In the genomic region with DNA sequence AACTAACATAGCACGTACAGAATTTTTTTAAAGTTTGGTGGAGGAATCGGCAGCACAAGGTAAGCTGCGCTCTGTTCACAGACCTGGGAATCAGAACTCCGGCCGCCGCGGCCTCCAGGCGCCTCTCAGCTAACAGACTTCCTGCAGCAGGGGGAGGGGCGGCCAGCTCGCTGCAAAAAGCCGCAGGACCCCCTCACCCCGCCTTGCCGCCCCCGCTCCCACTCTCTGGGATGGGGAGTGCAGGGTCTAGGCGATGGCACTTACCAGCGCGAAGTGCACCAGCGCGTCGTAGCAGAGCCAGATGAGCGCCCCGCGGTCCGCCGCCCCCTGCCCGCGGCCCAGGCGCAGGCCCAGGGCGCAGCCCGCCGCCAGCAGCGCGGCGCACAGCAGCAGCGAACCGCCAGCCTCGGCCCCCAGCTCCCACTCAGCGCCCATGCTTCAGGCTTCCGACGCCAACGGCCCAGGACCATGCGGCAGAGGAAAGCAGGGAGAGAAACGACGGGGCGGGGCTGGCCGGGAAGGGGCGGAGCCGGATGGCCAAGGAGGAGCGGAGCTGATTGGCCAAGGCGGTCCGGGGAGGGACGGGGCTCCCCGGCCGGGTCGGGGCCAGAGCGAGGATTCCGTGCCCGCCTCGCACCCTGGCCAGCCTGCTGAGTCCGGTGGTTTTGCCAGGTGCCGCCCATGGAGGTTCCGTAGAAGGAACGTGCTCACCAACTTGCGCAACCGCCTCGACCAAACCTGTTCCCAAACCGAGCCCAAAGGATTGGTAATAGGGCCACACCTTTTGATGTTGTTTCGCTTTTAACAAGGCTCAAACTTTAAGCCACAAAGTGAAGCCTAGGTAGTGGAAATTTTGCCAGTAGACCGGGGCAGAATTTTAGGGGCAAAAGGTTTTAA, we compare ENCODE assay signal across 8 cellular contexts. TPM values are rescaled to one million over a fixed set of nuclear protein-coding genes. Genes with fewer than 3 reads are reported as not detected.
DNase-seq lines count a peak whose midpoint lies in the region; ATAC-seq and TF ChIP-seq lines count a peak whose summit lies in the region.

A gene (minus strand): TSS at position 497 of the 897 bp plus-strand sequence. CDS start 62 bp downstream, at position 435.

- no peaks in the 10 kb centered on the region for H3K9me3 Mint-ChIP-seq in CD4-positive, CD25-positive, alpha-beta regulatory T cell
- no peaks in the 10 kb centered on the region for H3K9me3 Mint-ChIP-seq in activated CD8-positive, alpha-beta T cell treated with anti-CD3 and anti-CD28 coated beads for 36 hours

- no peak for TF ChIP-seq CTCF in activated CD8-positive, alpha-beta T cell treated with anti-CD3 and anti-CD28 coated beads for 36 hours (IDR thresholded peaks at IDR 0.05)
- no peak for TF ChIP-seq CTCF in lower lobe of right lung (IDR thresholded peaks at IDR 0.05)

- H3K27me3 ChIP-seq in CD4-positive, CD25-positive, alpha-beta regulatory T cell (ENCODE audit: control insufficient read depth, insufficient read depth, low read length): no peaks in the 10 kb centered on the region
- no peaks in the 10 kb centered on the region for H3K27me3 ChIP-seq in ectodermal cell (ENCODE audit: control insufficient read depth, insufficient read depth, low read length, poor library complexity, severe bottlenecking)
- H3K27me3 ChIP-seq in lower lobe of right lung (ENCODE audit: low read depth): no peaks in the 10 kb centered on the region

- ATAC-seq in CD4-positive, CD25-positive, alpha-beta regulatory T cell (ENCODE audit: low read depth in 2 of 2): peak; percentile 90 to 94
- ATAC-seq in GM19372 (IDR thresholded peaks at IDR 0.05; ENCODE audit: low read depth, unreplicated experiment) (peak; percentile 97), HG03521 (IDR thresholded peaks at IDR 0.05; ENCODE audit: unreplicated experiment) (peak; percentile 96), lower lobe of right lung (peak; percentile 97 to 98)
- peak; percentile 97 for ATAC-seq in activated CD8-positive, alpha-beta T cell treated with anti-CD3 and anti-CD28 coated beads for 36 hours

- peak within 1 kb of the TSS; percentile 71 to 90 (median 90) for H3K27ac Mint-ChIP-seq in CD4-positive, CD25-positive, alpha-beta regulatory T cell
- H3K27ac Mint-ChIP-seq in activated CD8-positive, alpha-beta T cell treated with anti-CD3 and anti-CD28 coated beads for 36 hours: peak within 1 kb of the TSS; percentile 65

- H3K36me3 ChIP-seq in CD4-positive, CD25-positive, alpha-beta regulatory T cell (ENCODE audit: control insufficient read depth, insufficient read depth, low read length): no peaks in the 10 kb centered on the region
- H3K36me3 ChIP-seq in ectodermal cell (ENCODE audit: control insufficient read depth, insufficient read depth, low read length): peaks cover 4% of the 10 kb centered on the region
- no peaks in the 10 kb centered on the region for H3K36me3 ChIP-seq in lower lobe of right lung

- no peaks in the 10 kb centered on the region for H3K27me3 Mint-ChIP-seq in CD4-positive, CD25-positive, alpha-beta regulatory T cell
- H3K27me3 Mint-ChIP-seq in activated CD8-positive, alpha-beta T cell treated with anti-CD3 and anti-CD28 coated beads for 36 hours: no peaks in the 10 kb centered on the region

- CTCF ChIA-PET in activated CD8-positive, alpha-beta T cell treated with anti-CD3 and anti-CD28 coated beads for 36 hours (lab: Charles Lee): interaction anchor here (1.4 kb wide), 1 partner anchor 245 kb away, joined by 5 read pairs; a partner anchor contains a TSS

- H3K4me3 ChIP-seq in CD4-positive, CD25-positive, alpha-beta regulatory T cell (ENCODE audit: low read depth, low read length): peak within 1 kb of the TSS; percentile 88
- H3K4me3 ChIP-seq in ectodermal cell (ENCODE audit: insufficient read depth, low read depth, low read length) (peak within 1 kb of the TSS; percentile 71), lower lobe of right lung (peak within 1 kb of the TSS; percentile 89)

- H3K4me1 Mint-ChIP-seq in CD4-positive, CD25-positive, alpha-beta regulatory T cell: peaks cover 16 to 45% (median 27%) of the 10 kb centered on the region in 4 donors
- H3K4me1 Mint-ChIP-seq in activated CD8-positive, alpha-beta T cell treated with anti-CD3 and anti-CD28 coated beads for 36 hours (ENCODE audit: low read depth): peaks cover 21% of the 10 kb centered on the region

- peaks cover 14% of the 10 kb centered on the region for H3K4me1 ChIP-seq in CD4-positive, CD25-positive, alpha-beta regulatory T cell (ENCODE audit: control insufficient read depth, insufficient read depth, low read length, poor library complexity, severe bottlenecking)
- no peaks in the 10 kb centered on the region for H3K4me1 ChIP-seq in ectodermal cell (ENCODE audit: control insufficient read depth, insufficient read depth, low read length)
- peaks cover 20% of the 10 kb centered on the region for H3K4me1 ChIP-seq in lower lobe of right lung

- H3K36me3 Mint-ChIP-seq in CD4-positive, CD25-positive, alpha-beta regulatory T cell: peaks cover 13% of the 10 kb centered on the region
- peaks cover 10% of the 10 kb centered on the region for H3K36me3 Mint-ChIP-seq in activated CD8-positive, alpha-beta T cell treated with anti-CD3 and anti-CD28 coated beads for 36 hours (ENCODE audit: low read depth)

- peak; percentile 70 to 88 (median 81) for DNase-seq in CD4-positive, CD25-positive, alpha-beta regulatory T cell
- DNase-seq in NCI-H774 (lab: John Stamatoyannopoulos, UW) (peak; percentile 65), lower lobe of right lung (peak; percentile 95)
- DNase-seq in activated CD8-positive, alpha-beta T cell treated with anti-CD3 and anti-CD28 coated beads for 36 hours: peak; percentile 93
- peak; percentile 50 to 90 (median 64) for DNase-seq in stimulated activated CD4-positive, alpha-beta T cell treated with anti-CD3 and anti-CD28 coated beads, TNF-alpha, amount 100 ng/mL, for 1 hour (ENCODE audit: low read depth in 3 of 3, low spot score in 1 of 3)

- peak within 1 kb of the TSS; percentile 57 for H3K27ac ChIP-seq in CD4-positive, CD25-positive, alpha-beta regulatory T cell (ENCODE audit: insufficient read depth, low read length, poor library complexity, severe bottlenecking)
- H3K27ac ChIP-seq in ectodermal cell (ENCODE audit: insufficient read depth, low read depth, low read length, poor library complexity, severe bottlenecking): peak within 1 kb of the TSS; percentile 87
- H3K27ac ChIP-seq in lower lobe of right lung: peak within 1 kb of the TSS; percentile 84

- peak within 1 kb of the TSS; percentile 91 to 97 (median 92) for H3K4me3 Mint-ChIP-seq in CD4-positive, CD25-positive, alpha-beta regulatory T cell
- peak within 1 kb of the TSS; percentile 83 for H3K4me3 Mint-ChIP-seq in activated CD8-positive, alpha-beta T cell treated with anti-CD3 and anti-CD28 coated beads for 36 hours

- POLR2A ChIA-PET in activated CD8-positive, alpha-beta T cell treated with anti-CD3 and anti-CD28 coated beads for 36 hours (lab: Charles Lee): interaction anchor here (0.5 to 1.2 kb wide), 3 partner anchors 39 to 235 kb away, joined by 3 to 7 read pairs (median 4); a partner anchor contains a TSS

- no peaks in the 10 kb centered on the region for H3K9me3 ChIP-seq in CD4-positive, CD25-positive, alpha-beta regulatory T cell (ENCODE audit: control insufficient read depth in 2 of 2, low read length in 2 of 2)
- no peaks in the 10 kb centered on the region for H3K9me3 ChIP-seq in ectodermal cell (ENCODE audit: control insufficient read depth, low read length)
- H3K9me3 ChIP-seq in lower lobe of right lung: no peaks in the 10 kb centered on the region

- intact Hi-C loops in activated CD8-positive, alpha-beta T cell treated with anti-CD3 and anti-CD28 coated beads for 36 hours (cut with micrococcal nuclease): no loop called here
- intact Hi-C loops in lower lobe of right lung (cut with DNase I): no loop called here

- WGBS in ectodermal cell, 2 experiments: 2% methylated on average over 69 of the region's 69 CpGs

RNA-seq across cellular contexts. Expression of the gene that starts here (rescaled TPM):
- total RNA-seq in CD4-positive, CD25-positive, alpha-beta regulatory T cell: 19.6 TPM
- polyA plus RNA-seq in CD4-positive, CD25-positive, alpha-beta regulatory T cell: 10 to 100 TPM; 54.1 to 74.1 (median 63.7) TPM
- total RNA-seq in activated CD8-positive, alpha-beta T cell treated with anti-CD3 and anti-CD28 coated beads for 36 hours: 10 to 100 TPM; 35.6 to 37.8 TPM
- polyA plus RNA-seq in ectodermal cell (2013, experiment 1 of 4): 82.0 TPM
- 85.0 TPM for polyA plus RNA-seq in ectodermal cell (2013, experiment 2 of 4)
- 101 TPM for polyA plus RNA-seq in ectodermal cell (2013, experiment 3 of 4)
- 106 TPM for polyA plus RNA-seq in ectodermal cell (2013, experiment 4 of 4)
- total RNA-seq in lower lobe of right lung: 48.4 TPM

Comparison
In these comparisons a context has a peak if more than half of its experiments do, and no peak if none do; other contexts are left out.
1. Peak in every context shown above with its lines: DNase-seq, ATAC-seq, H3K4me3 ChIP-seq and H3K27ac ChIP-seq.